Comparison of ENCODE assay signal across 25 cellular contexts in the genomic region with DNA sequence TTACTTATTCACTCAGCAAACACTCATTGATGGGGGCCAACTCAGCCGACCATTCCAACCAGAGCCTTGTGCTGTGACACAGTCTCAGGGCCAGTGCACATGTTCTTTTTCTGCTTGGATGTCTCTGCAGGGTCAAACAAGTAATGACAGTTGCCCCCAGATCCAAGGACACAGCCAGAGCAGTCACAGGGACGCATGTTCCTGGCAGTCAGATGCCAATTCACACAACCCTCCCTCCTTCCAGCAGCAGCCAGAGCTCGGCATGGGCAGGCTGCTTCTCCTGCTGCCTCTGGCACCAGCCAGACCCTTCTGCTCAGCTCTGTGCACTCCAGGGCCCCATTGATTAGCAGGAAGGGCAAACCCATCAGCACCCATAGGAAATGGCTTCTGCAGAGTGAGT. TPM values are rescaled to one million over a fixed set of nuclear protein-coding genes. Genes with fewer than 3 reads are reported as not detected.
"Had no signal": no experiment of that assay in that cellular context is flagged by ENCODE, and none has a peak within 500 bp of the region (broad histone marks: within the 10 kb centered on the region; RNA-seq: fewer than 3 reads in every experiment).

No MANE protein-coding gene starts in this region.

- H3K27ac ChIP-seq: KMS-11, SJCRH30, WERI-Rb-1 had no signal

- DNase-seq: activated CD4-positive, alpha-beta memory T cell treated with anti-CD3 and anti-CD28 coated beads, Interleukin-2, amount 10 ng/mL, durations not matched to agents 7 days and 5 days; activated CD4-positive, alpha-beta T cell treated with anti-CD3 and anti-CD28 coated beads for 36 hours; activated CD4-positive, alpha-beta T cell treated with anti-CD3 and anti-CD28 coated beads, Interleukin-2, amount 50 U/mL, for 1 hour; activated CD8-positive, alpha-beta memory T cell treated with anti-CD3 and anti-CD28 coated beads, Interleukin-2, amount 50 U/mL, for 48 hours; activated gamma-delta T cell; activated naive CD4-positive, alpha-beta T cell treated with anti-CD3 and anti-CD28 coated beads for 36 hours; activated T-cell treated with anti-CD3 and anti-CD28 coated beads, Interleukin-2, amount 50 U/mL, for 4 hours; amygdala; NCI-H1092; NCI-H1417; NCI-H1930; NCI-H345; NCI-H510A; NCI-H526 treated with DMSO at 0.1 percent for 48 hours; NCI-H82; SJCRH30; SK-N-SH; T-helper 1 cell; WERI-Rb-1 had no signal

- H3K4me3 ChIP-seq: SJCRH30 had no signal

- ATAC-seq: activated CD4-positive, alpha-beta T cell treated with anti-CD3 and anti-CD28 coated beads for 36 hours; activated T-cell treated with anti-CD3 and anti-CD28 coated beads, Interleukin-2, amount 50 U/mL, for 4 hours had no signal

RNA-seq across cellular contexts. Expression of a gene that starts 20.3 kb away (rescaled TPM):
- total RNA-seq: activated CD4-positive, alpha-beta memory T cell treated with anti-CD3 and anti-CD28 coated beads, Interleukin-2, amount 10 ng/mL, durations not matched to agents 7 days and 5 days; activated CD4-positive, alpha-beta T cell treated with anti-CD3 and anti-CD28 coated beads for 36 hours; activated naive CD4-positive, alpha-beta T cell treated with anti-CD3 and anti-CD28 coated beads for 36 hours; activated T-cell treated with anti-CD3 and anti-CD28 coated beads, Interleukin-2, amount 50 U/mL, for 4 hours; astrocyte; MCF 10A; OCI-LY7; RPMI7951; T-helper 2 cell treated with Interferon-gamma antibody and Interleukin-4, amounts not matched to agents 100 ng/mL and 5 ng/mL, for 36 hours had no signal
